Comparison of ENCODE assay signal across 13 cellular contexts in the genomic region with DNA sequence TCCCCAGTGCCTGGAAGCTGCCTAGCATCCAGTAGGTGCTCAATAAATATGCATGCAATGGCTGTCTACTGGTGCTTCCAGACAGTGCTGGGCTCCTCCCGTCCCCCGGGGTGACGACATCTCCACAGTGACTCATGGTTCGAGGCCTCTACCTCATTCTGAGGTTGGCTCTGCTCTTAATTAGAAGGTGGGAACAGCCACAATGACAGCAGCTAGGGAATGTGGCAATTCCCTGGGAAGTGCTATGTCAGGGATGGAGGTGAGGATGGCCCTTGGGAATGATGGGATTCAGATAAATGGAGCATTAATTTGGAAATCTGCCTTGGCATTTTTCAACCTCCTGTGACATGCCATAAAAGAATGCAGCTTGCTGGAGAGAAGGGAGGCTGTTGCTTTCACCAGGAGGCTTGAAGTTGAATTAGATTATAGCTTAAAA. TPM values are rescaled to one million over a fixed set of nuclear protein-coding genes. Genes with fewer than 3 reads are reported as not detected.
DNase-seq lines count a peak whose midpoint lies in the region; ATAC-seq lines count a peak whose summit lies in the region.
"Had no signal": no experiment of that assay in that cellular context is flagged by ENCODE, and none has a peak within 500 bp of the region (broad histone marks: within the 10 kb centered on the region; RNA-seq: fewer than 3 reads in every experiment).

No MANE protein-coding gene starts in this region.

- ATAC-seq in HG03097 (IDR thresholded peaks at IDR 0.05; ENCODE audit: low FRiP score, unreplicated experiment), result no peak
- ATAC-seq: body of pancreas had no signal

- no peak overlapping the region for H2BK120ac ChIP-seq in mesenchymal stem cell (ENCODE audit: low read depth, low read length)

- H3K4me3 ChIP-seq in mesenchymal stem cell (ENCODE audit: insufficient read depth in 1 of 2, low read depth in 1 of 2, low read length in 2 of 2), result no peak overlapping the region
- no peak overlapping the region for H3K4me3 ChIP-seq in effector memory CD4-positive, alpha-beta T cell (ENCODE audit: insufficient read depth, low read depth, low read length, poor library complexity, severe bottlenecking)
- H3K4me3 ChIP-seq: body of pancreas, lung, SJCRH30 had no signal

- H3K4me2 ChIP-seq in mesenchymal stem cell (ENCODE audit: low read length, poor library complexity, severe bottlenecking), result no peak overlapping the region

- H3K27ac ChIP-seq in mesenchymal stem cell (ENCODE audit: low read length, poor library complexity, severe bottlenecking), result no peak overlapping the region
- H3K27ac ChIP-seq in effector memory CD4-positive, alpha-beta T cell (ENCODE audit: insufficient read depth, low read length, poor library complexity, severe bottlenecking), result no peak overlapping the region
- H3K27ac ChIP-seq: body of pancreas, SJCRH30 had no signal

- DNase-seq in Daoy (ENCODE audit: low read depth) (peak; percentile 85), M059J (ENCODE audit: low read depth) (peak; percentile 91), amniotic stem cell (lab: John Stamatoyannopoulos, UW) (peak; percentile 55), mesenchymal stem cell (peak; percentile 89), activated gamma-delta T cell (lab: John Stamatoyannopoulos, UW) (no peak)
- no peak for DNase-seq in effector memory CD4-positive, alpha-beta T cell
- no peak for DNase-seq in activated naive CD4-positive, alpha-beta T cell (lab: John Stamatoyannopoulos, UW)
- DNase-seq: activated CD8-positive, alpha-beta memory T cell treated with anti-CD3 and anti-CD28 coated beads for 24 hours; body of pancreas; NCI-H2107; SJCRH30 had no signal

- 10% methylated on average over 4 of the region's 4 CpGs for WGBS in mesenchymal stem cell

- H3K27me3 ChIP-seq in mesenchymal stem cell (ENCODE audit: control insufficient read depth in 1 of 2, insufficient read depth in 1 of 2, low read length in 2 of 2), result no peaks in the 10 kb centered on the region
- H3K27me3 ChIP-seq in effector memory CD4-positive, alpha-beta T cell (replicated peaks; ENCODE audit: control insufficient read depth, insufficient read depth, low read length, poor library complexity, severe bottlenecking), result no peaks in the 10 kb centered on the region
- H3K27me3 ChIP-seq: body of pancreas, SJCRH30 had no signal

- H3K9me3 ChIP-seq in mesenchymal stem cell (ENCODE audit: control insufficient read depth, low read length), result no peaks in the 10 kb centered on the region
- no peaks in the 10 kb centered on the region for H3K9me3 ChIP-seq in effector memory CD4-positive, alpha-beta T cell (ENCODE audit: control insufficient read depth, low read length)
- H3K9me3 ChIP-seq: body of pancreas, SJCRH30 had no signal

- no peak overlapping the region for H2BK5ac ChIP-seq in mesenchymal stem cell (ENCODE audit: low read depth, low read length, poor library complexity, severe bottlenecking)

- no peaks in the 10 kb centered on the region for H3K4me1 ChIP-seq in mesenchymal stem cell (ENCODE audit: control insufficient read depth, insufficient read depth, low read depth, low read length)
- H3K4me1 ChIP-seq in effector memory CD4-positive, alpha-beta T cell (ENCODE audit: control insufficient read depth, insufficient read depth, low read length, poor library complexity, severe bottlenecking), result no peaks in the 10 kb centered on the region
- H3K4me1 ChIP-seq: body of pancreas, SJCRH30 had no signal

- H4K8ac ChIP-seq in mesenchymal stem cell (ENCODE audit: low read length), result no peak overlapping the region

- H3K79me1 ChIP-seq in mesenchymal stem cell (replicated peaks; ENCODE audit: low read length, poor library complexity, severe bottlenecking), result no peaks in the 10 kb centered on the region

- no peak overlapping the region for H2BK12ac ChIP-seq in mesenchymal stem cell (ENCODE audit: low read length in 2 of 2)

- no peak overlapping the region for H2AK5ac ChIP-seq in mesenchymal stem cell (ENCODE audit: low read length, severe bottlenecking)

- H3K14ac ChIP-seq in mesenchymal stem cell (ENCODE audit: low read length in 2 of 2), result no peak overlapping the region

- no peaks in the 10 kb centered on the region for H3K36me3 ChIP-seq in mesenchymal stem cell (ENCODE audit: control insufficient read depth in 1 of 2, insufficient read depth in 2 of 2, low read depth in 1 of 2, low read length in 2 of 2)
- H3K36me3 ChIP-seq in effector memory CD4-positive, alpha-beta T cell (ENCODE audit: control insufficient read depth, insufficient read depth, low read length), result no peaks in the 10 kb centered on the region
- H3K36me3 ChIP-seq: SJCRH30 had no signal

- no peak overlapping the region for H2BK15ac ChIP-seq in mesenchymal stem cell (ENCODE audit: low read depth, poor library complexity, severe bottlenecking)

- H3K18ac ChIP-seq in mesenchymal stem cell (ENCODE audit: low read depth in 1 of 2, low read length in 2 of 2), result no peak overlapping the region

- H4K91ac ChIP-seq in mesenchymal stem cell (ENCODE audit: low read length), result no peak overlapping the region

- H3K9ac ChIP-seq in mesenchymal stem cell (ENCODE audit: low read length), result no peak overlapping the region

- no peak overlapping the region for H3K23ac ChIP-seq in mesenchymal stem cell (ENCODE audit: low read length in 2 of 2)

- no peak overlapping the region for H3K4ac ChIP-seq in mesenchymal stem cell (ENCODE audit: low read depth in 1 of 2, low read length in 2 of 2)

- H2AFZ ChIP-seq in mesenchymal stem cell (ENCODE audit: low read depth, low read length), result no peak overlapping the region

RNA-seq across cellular contexts. Expression of a gene that starts 43.5 kb away (rescaled TPM):
- total RNA-seq in Daoy (2014; rRNA removed; shearing (Covaris generic)), result 0.18 and 0.40 TPM in 2 replicates
- 0.25 TPM in 1 of 2 replicates, not detected in the other for total RNA-seq in M059J (2014; rRNA removed; shearing (Covaris generic))
- polyA plus RNA-seq in mesenchymal stem cell (2013, experiment 1 of 2), result 3.8 TPM
- 3.6 TPM for polyA plus RNA-seq in mesenchymal stem cell (2013, experiment 2 of 2)
- total RNA-seq: SJCRH30 had no signal

Comparison
In these comparisons a context has a peak if more than half of its experiments do, and no peak if none do; other contexts are left out.
1. DNase-seq: peak in Daoy (single experiment), M059J (single experiment), amniotic stem cell (single experiment) and mesenchymal stem cell (single experiment); none in effector memory CD4-positive, alpha-beta T cell (0 of 3), activated gamma-delta T cell (single experiment) and activated naive CD4-positive, alpha-beta T cell (0 of 4).